ENCODE assay signal across 30 cellular contexts in the genomic region with DNA sequence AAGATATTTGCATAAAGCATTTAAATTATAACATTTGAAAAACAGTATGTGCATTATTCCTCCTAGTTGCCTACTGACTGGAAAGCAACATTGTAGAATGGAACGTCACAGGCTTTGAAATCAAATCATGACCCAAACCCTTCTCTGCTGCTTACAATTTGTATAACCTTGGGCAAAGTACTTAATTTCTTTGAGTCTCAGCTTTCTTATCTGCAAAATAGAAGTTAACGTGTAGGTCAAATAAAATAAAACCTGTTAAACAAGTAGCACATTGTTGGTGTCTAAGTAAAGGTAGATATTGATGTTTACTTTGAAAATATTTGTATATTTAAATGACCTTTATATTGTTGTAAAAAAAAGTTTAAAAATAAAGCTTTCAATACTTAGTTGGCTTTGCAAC. TPM values are rescaled to one million over a fixed set of nuclear protein-coding genes. Genes with fewer than 3 reads are reported as not detected.
DNase-seq lines count a peak whose midpoint lies in the region; ATAC-seq, FAIRE-seq and TF ChIP-seq lines count a peak whose summit lies in the region.
"Had no signal": no experiment of that assay in that cellular context is flagged by ENCODE, and none has a peak within 500 bp of the region (broad histone marks: within the 10 kb centered on the region; RNA-seq: fewer than 3 reads in every experiment).

No MANE protein-coding gene starts in this region.

- H3K27ac ChIP-seq in 22Rv1 (peak overlapping the region; percentile 15; the same call in 1 of the 2 replicates), SU-DHL-6 (ENCODE audit: low read depth, low read length) (no peak overlapping the region), pancreas (no peak overlapping the region), esophagus muscularis mucosa (replicated peaks in 1 of 4) (no peak overlapping the region)
- H3K27ac ChIP-seq: BLaER1 had no signal

- H4K20me1 ChIP-seq in SU-DHL-6 (ENCODE audit: low read depth, low read length) = no peaks in the 10 kb centered on the region
- H4K20me1 ChIP-seq: BLaER1 had no signal

- H2AFZ ChIP-seq in SU-DHL-6 (ENCODE audit: low read depth, low read length, severe bottlenecking) = peak overlapping the region; percentile 34

- H3K4me3 Mint-ChIP-seq in osteocyte (ENCODE audit: unreplicated experiment) = no peak overlapping the region
- H3K4me3 Mint-ChIP-seq: CD14-positive monocyte; CD4-positive, alpha-beta memory T cell; CD4-positive, CD25-positive, alpha-beta regulatory T cell; CD8-positive, alpha-beta memory T cell had no signal

- H3K4me1 ChIP-seq in pancreas (peaks cover 4 to 21% (median 15%) of the 10 kb centered on the region in 3 donors), esophagus muscularis mucosa (no peaks in the 10 kb centered on the region)
- H3K4me1 ChIP-seq: BE2C, BLaER1 had no signal

- TF ChIP-seq POLR2A in esophagus muscularis mucosa (IDR thresholded peaks at IDR 0.05; ENCODE audit: low read depth) = no peak

- H3K4me3 ChIP-seq in SU-DHL-6 (ENCODE audit: insufficient read depth, low read length, poor library complexity, severe bottlenecking) = no peak overlapping the region
- no peak overlapping the region for H3K4me3 ChIP-seq in pancreas
- H3K4me3 ChIP-seq in esophagus muscularis mucosa = no peak overlapping the region
- H3K4me3 ChIP-seq: BLaER1, GM12878 had no signal

- FAIRE-seq in pancreas (lab: Jason Lieb, UNC) = no peak
- FAIRE-seq: A204.1, GM12878, GM12892, GM18507 had no signal

- no peaks in the 10 kb centered on the region for H3K9me2 ChIP-seq in SU-DHL-6 (replicated peaks; ENCODE audit: insufficient read depth, low read length)

- H3K9me3 Mint-ChIP-seq in osteocyte (ENCODE audit: unreplicated experiment) = no peaks in the 10 kb centered on the region

- TF ChIP-seq CTCF in 22Rv1 (IDR thresholded peaks at IDR 0.05) = no peak
- TF ChIP-seq CTCF in SU-DHL-6 (IDR thresholded peaks at IDR 0.05; ENCODE audit: insufficient read depth, low read length, poor library complexity, severe bottlenecking) = no peak
- no peak for TF ChIP-seq CTCF in pancreas (IDR thresholded peaks at IDR 0.05)
- no peak for TF ChIP-seq CTCF in esophagus muscularis mucosa (IDR thresholded peaks at IDR 0.05)
- TF ChIP-seq CTCF in osteocyte (IDR thresholded peaks at IDR 0.05) = no peak

- no peaks in the 10 kb centered on the region for H3K27me3 Mint-ChIP-seq in osteocyte (ENCODE audit: unreplicated experiment)
- H3K27me3 Mint-ChIP-seq: CD4-positive, alpha-beta memory T cell; CD4-positive, CD25-positive, alpha-beta regulatory T cell; CD8-positive, alpha-beta memory T cell had no signal

- H3K79me2 ChIP-seq in SU-DHL-6 (ENCODE audit: insufficient read depth, low read length) = no peaks in the 10 kb centered on the region

- no peaks in the 10 kb centered on the region for H3F3A ChIP-seq in SU-DHL-6 (ENCODE audit: insufficient read depth)

- no peak overlapping the region for H3K9ac ChIP-seq in SU-DHL-6 (ENCODE audit: low read length)
- H3K9ac ChIP-seq: BLaER1 had no signal

- H3K27me3 ChIP-seq in SU-DHL-6 (ENCODE audit: low read length) (no peaks in the 10 kb centered on the region), pancreas (no peaks in the 10 kb centered on the region), esophagus muscularis mucosa (no peaks in the 10 kb centered on the region)
- H3K27me3 ChIP-seq: BE2C, BLaER1 had no signal

- intact Hi-C loops in pancreas (cut with DNase I) (no loop called here), esophagus muscularis mucosa (cut with DNase I) (no loop called here)

- no peak overlapping the region for H3K4me2 ChIP-seq in SU-DHL-6 (ENCODE audit: low read depth, low read length, poor library complexity, severe bottlenecking)
- H3K4me2 ChIP-seq: BLaER1 had no signal

- H3K36me3 ChIP-seq in SU-DHL-6 (ENCODE audit: low read length) (no peaks in the 10 kb centered on the region), pancreas (no peaks in the 10 kb centered on the region), esophagus muscularis mucosa (no peaks in the 10 kb centered on the region)
- H3K36me3 ChIP-seq: BE2C, BLaER1 had no signal

- no peaks in the 10 kb centered on the region for H3K36me3 Mint-ChIP-seq in osteocyte (ENCODE audit: unreplicated experiment)
- H3K36me3 Mint-ChIP-seq: CD14-positive monocyte; CD4-positive, alpha-beta memory T cell; CD4-positive, CD25-positive, alpha-beta regulatory T cell; CD8-positive, alpha-beta memory T cell had no signal

- WGBS in pancreas, 2 donors = 13 to 14% methylated on average over 2 of the region's 2 CpGs
- WGBS in esophagus muscularis mucosa = 75% methylated on average over 2 of the region's 2 CpGs

- DNase-seq in pancreas = no peak
- no peak for DNase-seq in esophagus muscularis mucosa (ENCODE audit: extremely low spot score)
- DNase-seq in osteocyte (ENCODE audit: extremely low spot score, unreplicated experiment) = no peak
- DNase-seq: 8988T; ACHN; BE2C; C1 segment of cervical spinal cord; CD4-positive, alpha-beta memory T cell; CD4-positive, CD25-positive, alpha-beta regulatory T cell; CD8-positive, alpha-beta memory T cell; COR-L47; DMS 273 treated with DMSO at 0.1 percent for 48 hours; DMS153; DMS53; DMS79; DND-41; EL; GDM1 had no signal

- H3K9me3 ChIP-seq in SU-DHL-6 (ENCODE audit: insufficient read depth, low read length) (no peaks in the 10 kb centered on the region), pancreas (no peaks in the 10 kb centered on the region), esophagus muscularis mucosa (no peaks in the 10 kb centered on the region)
- H3K9me3 ChIP-seq: BE2C, BLaER1 had no signal

- no peaks in the 10 kb centered on the region for H3K4me1 Mint-ChIP-seq in osteocyte (ENCODE audit: unreplicated experiment)
- H3K4me1 Mint-ChIP-seq: CD14-positive monocyte; CD4-positive, alpha-beta memory T cell; CD4-positive, CD25-positive, alpha-beta regulatory T cell; CD8-positive, alpha-beta memory T cell had no signal

- no peak overlapping the region for H3K27ac Mint-ChIP-seq in osteocyte (ENCODE audit: unreplicated experiment)
- H3K27ac Mint-ChIP-seq: CD14-positive monocyte; CD4-positive, alpha-beta memory T cell; CD8-positive, alpha-beta memory T cell had no signal

- peak; percentile 38 to 69 (median 62) for ATAC-seq in pancreas
- ATAC-seq: GM12878 had no signal

- TF ChIP-seq EP300 in esophagus muscularis mucosa (IDR thresholded peaks at IDR 0.05) = no peak

RNA-seq across cellular contexts. Expression of a gene that starts 9.3 kb away (rescaled TPM):
- total RNA-seq in pancreas (under 1 TPM in 3 of 6 donors, not detected in 3; 0.04 to 0.14 (median 0.12) TPM), esophagus muscularis mucosa (under 1 TPM in 2 of 4 donors, not detected in 2; under 0.01 to 0.13 TPM), osteocyte (not detected in 2 replicates)
- polyA plus RNA-seq in pancreas = under 1 TPM; 0.19 to 0.59 TPM
- total RNA-seq: A673; CD4-positive, alpha-beta memory T cell; CD4-positive, CD25-positive, alpha-beta regulatory T cell; CD8-positive, alpha-beta memory T cell; Daoy; G401 had no signal
- polyA plus RNA-seq: AG04450; CD14-positive monocyte; CD4-positive, alpha-beta memory T cell; CD4-positive, CD25-positive, alpha-beta regulatory T cell; CD8-positive, alpha-beta memory T cell had no signal

RNA-seq across cellular contexts. Expression of a gene that starts 9.9 kb away (rescaled TPM):
- total RNA-seq in pancreas (not detected), esophagus muscularis mucosa (under 1 TPM in 1 of 4 donors, not detected in 3; 0.83 TPM), osteocyte (not detected in 2 replicates)
- not detected for polyA plus RNA-seq in pancreas
- total RNA-seq: A673; CD4-positive, alpha-beta memory T cell; CD4-positive, CD25-positive, alpha-beta regulatory T cell; CD8-positive, alpha-beta memory T cell; Daoy; G401; GM12878 had no signal
- polyA plus RNA-seq: AG04450; CD14-positive monocyte; CD4-positive, alpha-beta memory T cell; CD4-positive, CD25-positive, alpha-beta regulatory T cell; CD8-positive, alpha-beta memory T cell; GM12878 had no signal
